ENCODE assay signal across 8 cellular contexts in genomic region chr19:8396563-8397203, GRCh38. TPM values are rescaled to one million over a fixed set of nuclear protein-coding genes. Genes with fewer than 3 reads are reported as not detected.
A peak's percentile ranks its signal among the peaks of the same experiment; 100 is the strongest.
DNase-seq lines count a peak whose midpoint lies in the region; ATAC-seq and TF ChIP-seq lines count a peak whose summit lies in the region.

No MANE protein-coding gene starts in this region.

- no peak for ATAC-seq in GM18502 (IDR thresholded peaks at IDR 0.05; ENCODE audit: poor library complexity, unreplicated experiment)

- TF ChIP-seq CTCF in LNCaP clone FGC (IDR thresholded peaks at IDR 0.05; ENCODE audit: control insufficient read depth, extremely low read depth, insufficient read depth), result peak; percentile 29; the same call in 1 of the 2 replicates
- peak; percentile 84 for TF ChIP-seq CTCF in cardiac fibroblast (IDR thresholded peaks at IDR 0.05; ENCODE audit: low read depth, low read length)
- peak; percentile 74 for TF ChIP-seq CTCF in kidney epithelial cell (IDR thresholded peaks at IDR 0.05; ENCODE audit: insufficient read depth, low read length, poor library complexity, severe bottlenecking)

- DNase-seq in DMS114 treated with DMSO at 0.1 percent for 48 hours (lab: John Stamatoyannopoulos, UW; ENCODE audit: unreplicated experiment), result peak; percentile 15
- no peak for DNase-seq in LNCaP clone FGC (ENCODE audit: low read depth)
- peak; percentile 76 for DNase-seq in activated CD4-positive, CD25-positive, alpha-beta regulatory T cell treated with anti-CD3 and anti-CD28 coated beads, Interleukin-2, amount 50 U/mL, for 72 hours
- DNase-seq in cardiac fibroblast (ENCODE audit: low read depth in 2 of 2), result peak; percentile 64 to 66
- no peak for DNase-seq in kidney epithelial cell (ENCODE audit: low read depth)
- peak; percentile 42 to 69 (median 48) for DNase-seq in stimulated activated CD4-positive, alpha-beta T cell treated with anti-CD3 and anti-CD28 coated beads, TNF-alpha, amount 100 ng/mL, for 24 hours (ENCODE audit: low read depth in 3 of 3)
- no peak for DNase-seq in DMS79 treated with DMSO at 0.1 percent for 48 hours (lab: John Stamatoyannopoulos, UW)

- H3K4me3 ChIP-seq in LNCaP clone FGC (ENCODE audit: low read depth, low read length) (no peak overlapping the region), cardiac fibroblast (replicated peaks in 1 of 2; ENCODE audit: low read depth in 2 of 2, low read length in 2 of 2) (no peak overlapping the region), kidney epithelial cell (ENCODE audit: low read depth, low read length) (no peak overlapping the region)

- H3K36me3 ChIP-seq in kidney epithelial cell (ENCODE audit: control insufficient read depth, insufficient read depth, low read length), result no peaks in the 10 kb centered on the region

- H3K27me3 ChIP-seq in kidney epithelial cell (ENCODE audit: control insufficient read depth, insufficient read depth, low read length), result no peaks in the 10 kb centered on the region

RNA-seq across cellular contexts. Expression of gene RAB11B, which starts 6.5 kb away (rescaled TPM):
- total RNA-seq in kidney epithelial cell, result 58.2 and 69.8 TPM in 2 replicates

RNA-seq across cellular contexts. Expression of gene MARCHF2, which starts 16.4 kb away (rescaled TPM):
- total RNA-seq in kidney epithelial cell, result 75.0 and 95.9 TPM in 2 replicates

RNA-seq across cellular contexts. Expression of gene ANGPTL4, which starts 32.7 kb away (rescaled TPM):
- 22.4 and 31.4 TPM in 2 replicates for total RNA-seq in kidney epithelial cell

RNA-seq across cellular contexts. Expression of gene HNRNPM, which starts 48.1 kb away (rescaled TPM):
- 97.1 and 115 TPM in 2 replicates for total RNA-seq in kidney epithelial cell

RNA-seq across cellular contexts. Expression of gene KANK3, which starts 53.6 kb away (rescaled TPM):
- total RNA-seq in kidney epithelial cell, result 3.7 and 8.1 TPM in 2 replicates

Comparison
In these comparisons a context has a peak if more than half of its experiments do, and no peak if none do; other contexts are left out.
1. DNase-seq: peak in DMS114 treated with DMSO at 0.1 percent for 48 hours (single experiment), activated CD4-positive, CD25-positive, alpha-beta regulatory T cell treated with anti-CD3 and anti-CD28 coated beads, Interleukin-2, amount 50 U/mL, for 72 hours (single experiment), cardiac fibroblast (2 of 2) and stimulated activated CD4-positive, alpha-beta T cell treated with anti-CD3 and anti-CD28 coated beads, TNF-alpha, amount 100 ng/mL, for 24 hours (3 of 3); none in LNCaP clone FGC (single experiment), kidney epithelial cell (single experiment) and DMS79 treated with DMSO at 0.1 percent for 48 hours (single experiment).
2. CTCF ChIP-seq: peak in every context shown above with its lines; median percentile 84 in cardiac fibroblast; 74 in kidney epithelial cell; 29 in LNCaP clone FGC.